ENCODE assay signal across 8 cellular contexts in genomic region chr17:50919321-50920040, GRCh38. TPM values are rescaled to one million over a fixed set of nuclear protein-coding genes. Genes with fewer than 3 reads are reported as not detected.
DNase-seq lines count a peak whose midpoint lies in the region; ATAC-seq, FAIRE-seq and TF ChIP-seq lines count a peak whose summit lies in the region.

No MANE protein-coding gene starts in this region.

- H3K4me1 ChIP-seq in kidney (ENCODE audit: control insufficient read depth in 1 of 2, insufficient read depth in 1 of 2, low read depth in 1 of 2, low read length in 2 of 2) = peaks cover 49 to 52% of the 10 kb centered on the region in 2 donors

- no peak overlapping the region for H3K4me3 ChIP-seq in H7 (ENCODE audit: insufficient read depth, low read depth, low read length)
- no peak overlapping the region for H3K4me3 ChIP-seq in choroid plexus epithelial cell (ENCODE audit: low read depth, low read length)
- H3K4me3 ChIP-seq in kidney (ENCODE audit: low read length in 2 of 2) = no peak overlapping the region

- H3K36me3 ChIP-seq in H7 (replicated peaks; ENCODE audit: control insufficient read depth, insufficient read depth, low read length) = no peaks in the 10 kb centered on the region
- H3K36me3 ChIP-seq in kidney (ENCODE audit: control insufficient read depth in 1 of 2, insufficient read depth in 2 of 2, low read length in 2 of 2) = no peaks in the 10 kb centered on the region

- TF ChIP-seq CTCF in choroid plexus epithelial cell (conservative IDR thresholded peaks at IDR 0.05; ENCODE audit: low read depth, low read length) = no peak
- no peak for TF ChIP-seq CTCF in kidney (IDR thresholded peaks at IDR 0.05; ENCODE audit: borderline replicate concordance, extremely low read depth, insufficient read depth)

- H3K27me3 ChIP-seq in H7 (ENCODE audit: control insufficient read depth, insufficient read depth, low read length) = no peaks in the 10 kb centered on the region

- peak overlapping the region; percentile 10 to 77 for H3K9ac ChIP-seq in kidney (ENCODE audit: low read length in 2 of 2)

- peak overlapping the region; percentile 96 to 97 for H3K27ac ChIP-seq in kidney (ENCODE audit: low read depth in 2 of 2, low read length in 2 of 2)

- no peak for ATAC-seq in HG03135 (IDR thresholded peaks at IDR 0.05; ENCODE audit: unreplicated experiment)

- no peak for FAIRE-seq in kidney (lab: Jason Lieb, UNC)

- peak; percentile 99 for DNase-seq in AG20443 (ENCODE audit: low spot score)
- peak; percentile 95 for DNase-seq in H7
- DNase-seq in NCI-H2227 treated with DMSO at 0.1 percent for 48 hours (lab: John Stamatoyannopoulos, UW) = peak; percentile 95
- DNase-seq in activated CD4-positive, alpha-beta T cell treated with anti-CD3 and anti-CD28 coated beads, Interleukin-2, amount 50 U/mL, for 1 hour = peak; percentile 89
- DNase-seq in choroid plexus epithelial cell (ENCODE audit: low read depth) = peak; percentile 82
- DNase-seq in kidney = peak; percentile 96
- DNase-seq in stimulated activated CD4-positive, alpha-beta T cell treated with anti-CD3 and anti-CD28 coated beads, Interleukin-12 subunit alpha, Interleukin-12 subunit beta, amount 100 ng/mL, for 48 hours (ENCODE audit: low read depth in 2 of 3, low spot score in 1 of 3) = peak; percentile 58 to 72 (median 59)

- intact Hi-C loops in kidney (cut with DNase I) = no loop called here

- no peaks in the 10 kb centered on the region for H3K9me3 ChIP-seq in kidney (ENCODE audit: control insufficient read depth in 1 of 2, low read length in 2 of 2)

RNA-seq across cellular contexts. Expression of gene TOB1, which starts 53.3 kb away (rescaled TPM):
- total RNA-seq in H7 (2014; rRNA removed; shearing (Covaris generic)) = 5.2 and 8.6 TPM in 2 replicates
- 141 TPM for total RNA-seq in kidney
- 52.5 TPM for polyA plus RNA-seq in kidney (ENCODE audit: insufficient read depth, low read depth, low replicate concordance)

Comparison
In these comparisons a context has a peak if more than half of its experiments do, and no peak if none do; other contexts are left out.
1. RNA of gene TOB1, which starts 53.3 kb away (total RNA-seq): 141 TPM in kidney (single experiment); 5.2 to 8.6 TPM in H7; every median in the first group is over 10 times any median in the second.
2. Peak in every context shown above with its lines, with median percentiles within 50 percentile points of each other: DNase-seq.